41 cellular contexts compared by ENCODE assay signal in the genomic region with DNA sequence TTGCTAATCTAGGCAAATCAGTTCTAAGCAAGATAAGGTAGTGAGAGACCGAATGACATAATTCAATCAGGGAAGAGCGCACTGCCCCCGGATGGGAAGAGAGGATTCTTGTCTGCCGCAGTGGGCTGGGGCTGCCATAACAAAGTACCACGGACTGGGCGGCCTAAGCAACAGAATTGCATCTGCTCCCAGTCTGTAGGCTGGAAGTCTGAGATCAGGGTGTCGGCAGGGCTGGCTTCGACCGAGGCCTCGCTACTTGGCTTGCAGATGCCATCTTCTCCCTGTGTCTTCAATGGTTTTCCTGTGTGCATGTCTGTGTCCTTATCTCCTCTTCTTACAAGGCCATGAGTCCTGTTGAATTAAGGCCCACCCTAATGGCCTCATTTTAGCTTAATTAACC. TPM values are rescaled to one million over a fixed set of nuclear protein-coding genes. Genes with fewer than 3 reads are reported as not detected.
"Had no signal": no experiment of that assay in that cellular context is flagged by ENCODE, and none has a peak within 500 bp of the region (broad histone marks: within the 10 kb centered on the region; RNA-seq: fewer than 3 reads in every experiment).

No MANE protein-coding gene starts in this region.

- H3K27ac ChIP-seq: adrenal gland, body of pancreas, epithelial cell of prostate, esophagus squamous epithelium, gastroesophageal sphincter had no signal

- H3K36me3 Mint-ChIP-seq: activated CD4-positive, alpha-beta memory T cell treated with anti-CD3 and anti-CD28 coated beads for 36 hours; activated CD8-positive, alpha-beta memory T cell treated with anti-CD3 and anti-CD28 coated beads, Interleukin-2, amount 10 ng/mL, durations not matched to agents 7 days and 5 days; activated naive CD4-positive, alpha-beta T cell treated with anti-CD3 and anti-CD28 coated beads, Interleukin-2, amount 50 U/mL, for 24 hours; activated naive CD8-positive, alpha-beta T cell treated with anti-CD3 and anti-CD28 coated beads for 36 hours had no signal

- H3K9me3 Mint-ChIP-seq: activated CD4-positive, alpha-beta memory T cell treated with anti-CD3 and anti-CD28 coated beads for 36 hours; activated CD4-positive, alpha-beta T cell treated with anti-CD3 and anti-CD28 coated beads, Interleukin-2, amount 10 ng/mL, durations not matched to agents 24 days and 14 days; activated naive CD4-positive, alpha-beta T cell treated with anti-CD3 and anti-CD28 coated beads for 36 hours; activated naive CD4-positive, alpha-beta T cell treated with anti-CD3 and anti-CD28 coated beads, Interleukin-2, amount 50 U/mL, for 24 hours; activated naive CD8-positive, alpha-beta T cell treated with anti-CD3 and anti-CD28 coated beads for 36 hours; activated naive CD8-positive, alpha-beta T cell treated with anti-CD3 and anti-CD28 coated beads, Interleukin-2, amount 50 U/mL, for 24 hours; activated T-helper 1 cell treated with anti-CD3 and anti-CD28 coated beads, Interleukin-12 subunit alpha, Interleukin-12 subunit beta, Interleukin-2, Interleukin-4 antibody, amounts not matched to agents 30 ng/mL and 10 ng/mL and 1 ng/mL, durations not matched to agents 14 hours and 24 hours and 36 hours; activated T-helper 2 cell treated with anti-CD3 and anti-CD28 coated beads, Interferon-gamma antibody, Interleukin-2, Interleukin-4, amounts not matched to agents 10 μg/mL and 5 μg/mL and 100 μg/mL, durations not matched to agents 14 hours and 24 hours and 36 hours; T-helper 2 cell treated with Interferon-gamma antibody and Interleukin-4, amounts not matched to agents 5 μg/mL and 100 μg/mL, for 36 hours had no signal

- H3K36me3 ChIP-seq: adrenal gland, esophagus squamous epithelium, gastroesophageal sphincter had no signal

- H3K27me3 Mint-ChIP-seq: activated CD4-positive, alpha-beta memory T cell treated with anti-CD3 and anti-CD28 coated beads for 36 hours; activated CD4-positive, alpha-beta T cell treated with anti-CD3 and anti-CD28 coated beads for 36 hours; activated CD4-positive, alpha-beta T cell treated with anti-CD3 and anti-CD28 coated beads, Interleukin-2, amount 10 ng/mL, durations not matched to agents 24 days and 14 days; activated CD8-positive, alpha-beta memory T cell treated with anti-CD3 and anti-CD28 coated beads, Interleukin-2, amount 10 ng/mL, durations not matched to agents 7 days and 5 days; activated naive CD4-positive, alpha-beta T cell treated with anti-CD3 and anti-CD28 coated beads, Interleukin-2, amount 50 U/mL, for 24 hours; activated naive CD8-positive, alpha-beta T cell treated with anti-CD3 and anti-CD28 coated beads for 36 hours; activated naive CD8-positive, alpha-beta T cell treated with anti-CD3 and anti-CD28 coated beads, Interleukin-2, amount 50 U/mL, for 24 hours had no signal

- H3K27me3 ChIP-seq: adrenal gland, body of pancreas, esophagus squamous epithelium, gastroesophageal sphincter had no signal

- H3K4me3 ChIP-seq: adrenal gland, body of pancreas, esophagus squamous epithelium, gastroesophageal sphincter had no signal

- H3K9me3 ChIP-seq: adrenal gland, body of pancreas, esophagus squamous epithelium had no signal

- ATAC-seq: activated CD4-positive, alpha-beta T cell treated with anti-CD3 and anti-CD28 coated beads for 36 hours; activated CD8-positive, alpha-beta memory T cell treated with anti-CD3 and anti-CD28 coated beads, Interleukin-2, amount 10 ng/mL, durations not matched to agents 7 days and 5 days; activated CD8-positive, alpha-beta T cell treated with anti-CD3 and anti-CD28 coated beads, Interleukin-2, amount 10 ng/mL, durations not matched to agents 7 days and 5 days; body of pancreas; effector memory CD8-positive, alpha-beta T cell; gastroesophageal sphincter; T-helper 17 cell had no signal

- H3K4me1 Mint-ChIP-seq: activated CD4-positive, alpha-beta T cell treated with anti-CD3 and anti-CD28 coated beads for 36 hours; activated CD4-positive, alpha-beta T cell treated with anti-CD3 and anti-CD28 coated beads, Interleukin-2, amount 10 ng/mL, durations not matched to agents 24 days and 14 days; activated CD8-positive, alpha-beta memory T cell treated with anti-CD3 and anti-CD28 coated beads, Interleukin-2, amount 10 ng/mL, durations not matched to agents 7 days and 5 days; activated naive CD4-positive, alpha-beta T cell treated with anti-CD3 and anti-CD28 coated beads, Interleukin-2, amount 50 U/mL, for 24 hours; activated naive CD8-positive, alpha-beta T cell treated with anti-CD3 and anti-CD28 coated beads for 36 hours; activated naive CD8-positive, alpha-beta T cell treated with anti-CD3 and anti-CD28 coated beads, Interleukin-2, amount 50 U/mL, for 24 hours had no signal

- H3K4me3 Mint-ChIP-seq: activated CD4-positive, alpha-beta memory T cell treated with anti-CD3 and anti-CD28 coated beads for 36 hours; activated CD4-positive, alpha-beta T cell treated with anti-CD3 and anti-CD28 coated beads for 36 hours; activated CD4-positive, alpha-beta T cell treated with anti-CD3 and anti-CD28 coated beads, Interleukin-2, amount 10 ng/mL, durations not matched to agents 24 days and 14 days; activated CD8-positive, alpha-beta memory T cell treated with anti-CD3 and anti-CD28 coated beads, Interleukin-2, amount 10 ng/mL, durations not matched to agents 7 days and 5 days; activated CD8-positive, alpha-beta T cell treated with anti-CD3 and anti-CD28 coated beads, Interleukin-2, amount 10 ng/mL, durations not matched to agents 7 days and 5 days; activated naive CD4-positive, alpha-beta T cell treated with anti-CD3 and anti-CD28 coated beads for 36 hours; activated naive CD4-positive, alpha-beta T cell treated with anti-CD3 and anti-CD28 coated beads, Interleukin-2, amount 50 U/mL, for 24 hours; activated naive CD8-positive, alpha-beta T cell treated with anti-CD3 and anti-CD28 coated beads for 36 hours; activated naive CD8-positive, alpha-beta T cell treated with anti-CD3 and anti-CD28 coated beads, Interleukin-2, amount 50 U/mL, for 24 hours; activated T-helper 1 cell treated with anti-CD3 and anti-CD28 coated beads, Interleukin-12 subunit alpha, Interleukin-12 subunit beta, Interleukin-2, Interleukin-4 antibody, amounts not matched to agents 30 ng/mL and 10 ng/mL and 1 ng/mL, durations not matched to agents 14 hours and 24 hours and 36 hours; effector memory CD8-positive, alpha-beta T cell; T-helper 17 cell; T-helper 2 cell treated with Interferon-gamma antibody and Interleukin-4, amounts not matched to agents 5 μg/mL and 100 μg/mL, for 36 hours had no signal

- H3K4me1 ChIP-seq: adrenal gland, body of pancreas, esophagus squamous epithelium, gastroesophageal sphincter had no signal

- H3K27ac Mint-ChIP-seq: activated CD4-positive, alpha-beta memory T cell treated with anti-CD3 and anti-CD28 coated beads for 36 hours; activated CD4-positive, alpha-beta T cell treated with anti-CD3 and anti-CD28 coated beads for 36 hours; activated CD4-positive, alpha-beta T cell treated with anti-CD3 and anti-CD28 coated beads, Interleukin-2, amount 10 ng/mL, durations not matched to agents 24 days and 14 days; activated CD8-positive, alpha-beta memory T cell treated with anti-CD3 and anti-CD28 coated beads, Interleukin-2, amount 10 ng/mL, durations not matched to agents 7 days and 5 days; activated CD8-positive, alpha-beta T cell treated with anti-CD3 and anti-CD28 coated beads, Interleukin-2, amount 10 ng/mL, durations not matched to agents 7 days and 5 days; activated naive CD4-positive, alpha-beta T cell treated with anti-CD3 and anti-CD28 coated beads for 36 hours; activated naive CD4-positive, alpha-beta T cell treated with anti-CD3 and anti-CD28 coated beads, Interleukin-2, amount 50 U/mL, for 24 hours; activated naive CD8-positive, alpha-beta T cell treated with anti-CD3 and anti-CD28 coated beads for 36 hours; activated naive CD8-positive, alpha-beta T cell treated with anti-CD3 and anti-CD28 coated beads, Interleukin-2, amount 50 U/mL, for 24 hours; activated T-helper 1 cell treated with anti-CD3 and anti-CD28 coated beads, Interleukin-12 subunit alpha, Interleukin-12 subunit beta, Interleukin-2, Interleukin-4 antibody, amounts not matched to agents 30 ng/mL and 10 ng/mL and 1 ng/mL, durations not matched to agents 14 hours and 24 hours and 36 hours; activated T-helper 2 cell treated with anti-CD3 and anti-CD28 coated beads, Interferon-gamma antibody, Interleukin-2, Interleukin-4, amounts not matched to agents 10 μg/mL and 5 μg/mL and 100 μg/mL, durations not matched to agents 14 hours and 24 hours and 36 hours; effector memory CD8-positive, alpha-beta T cell; T-helper 17 cell; T-helper 2 cell treated with Interferon-gamma antibody and Interleukin-4, amounts not matched to agents 5 μg/mL and 100 μg/mL, for 36 hours had no signal

- DNase-seq: activated CD4-positive, alpha-beta memory T cell treated with anti-CD3 and anti-CD28 coated beads for 36 hours; activated CD4-positive, alpha-beta T cell treated with anti-CD3 and anti-CD28 coated beads for 36 hours; activated CD4-positive, alpha-beta T cell treated with anti-CD3 and anti-CD28 coated beads, Interleukin-2, amount 10 ng/mL, durations not matched to agents 24 days and 14 days; activated CD4-positive, CD25-positive, alpha-beta regulatory T cell; activated CD4-positive, CD25-positive, alpha-beta regulatory T cell treated with anti-CD3 and anti-CD28 coated beads, Interleukin-2, amount 50 U/mL, for 72 hours; activated CD8-positive, alpha-beta memory T cell treated with anti-CD3 and anti-CD28 coated beads, Interleukin-2, amount 10 ng/mL, durations not matched to agents 7 days and 5 days; activated CD8-positive, alpha-beta memory T cell treated with anti-CD3 and anti-CD28 coated beads, Interleukin-2, amount 50 U/mL, for 4 hours; activated CD8-positive, alpha-beta T cell treated with anti-CD3 and anti-CD28 coated beads, Interleukin-2, amount 10 ng/mL, durations not matched to agents 7 days and 5 days; activated effector memory CD4-positive, alpha-beta T cell treated with anti-CD3 and anti-CD28 coated beads, Interleukin-2, amount 50 U/mL, for 16 hours; activated naive CD4-positive, alpha-beta T cell treated with anti-CD3 and anti-CD28 coated beads for 36 hours; activated naive CD8-positive, alpha-beta T cell treated with anti-CD3 and anti-CD28 coated beads for 36 hours; activated naive CD8-positive, alpha-beta T cell treated with anti-CD3 and anti-CD28 coated beads, Interleukin-2, amount 50 U/mL, for 24 hours; activated T-cell treated with anti-CD3 and anti-CD28 coated beads, Interleukin-2, amount 50 U/mL, for 1 hour; activated T-cell treated with anti-CD3 and anti-CD28 coated beads, Interleukin-2, amount 50 U/mL, for 48 hours; adrenal gland; amygdala; aorta; body of pancreas; caudate nucleus; cortex of kidney; dermis blood vessel endothelial cell; effector CD4-positive, alpha-beta T cell; effector memory CD8-positive, alpha-beta T cell; esophagus squamous epithelium; foreskin melanocyte; T-helper 1 cell; T-helper 17 cell; T1000 had no signal

RNA-seq across cellular contexts. Expression of a gene that starts 59.7 kb away (rescaled TPM):
- total RNA-seq: activated CD4-positive, alpha-beta memory T cell treated with anti-CD3 and anti-CD28 coated beads for 36 hours; activated CD4-positive, alpha-beta T cell treated with anti-CD3 and anti-CD28 coated beads for 36 hours; activated CD4-positive, alpha-beta T cell treated with anti-CD3 and anti-CD28 coated beads, Interleukin-2, amount 10 ng/mL, durations not matched to agents 24 days and 14 days; activated CD8-positive, alpha-beta memory T cell treated with anti-CD3 and anti-CD28 coated beads for 36 hours; activated CD8-positive, alpha-beta memory T cell treated with anti-CD3 and anti-CD28 coated beads, Interleukin-2, amount 10 ng/mL, durations not matched to agents 7 days and 5 days; activated CD8-positive, alpha-beta T cell treated with anti-CD3 and anti-CD28 coated beads, Interleukin-2, amount 10 ng/mL, durations not matched to agents 7 days and 5 days; activated naive CD4-positive, alpha-beta T cell treated with anti-CD3 and anti-CD28 coated beads for 36 hours; activated naive CD8-positive, alpha-beta T cell treated with anti-CD3 and anti-CD28 coated beads for 36 hours; activated T-helper 1 cell treated with anti-CD3 and anti-CD28 coated beads, Interleukin-12 subunit alpha, Interleukin-12 subunit beta, Interleukin-2, Interleukin-4 antibody, amounts not matched to agents 30 ng/mL and 10 ng/mL and 1 ng/mL, durations not matched to agents 14 hours and 24 hours and 36 hours; activated T-helper 2 cell treated with anti-CD3 and anti-CD28 coated beads, Interferon-gamma antibody, Interleukin-2, Interleukin-4, amounts not matched to agents 10 μg/mL and 5 μg/mL and 100 μg/mL, durations not matched to agents 14 hours and 24 hours and 36 hours; adrenal gland; aorta; chondrocyte; dermis blood vessel endothelial cell; endothelial cell of umbilical vein; esophagus squamous epithelium; fibroblast of lung; fibroblast of villous mesenchyme; glomerular endothelial cell; T-helper 17 cell had no signal
- polyA plus RNA-seq: adrenal gland, aorta, endothelial cell of umbilical vein, esophagus, fibroblast of lung had no signal
